In genomic region chr2:102358496-102358895, GRCh38 we compare ENCODE assay signal across 12 cellular contexts. TPM values are rescaled to one million over a fixed set of nuclear protein-coding genes. Genes with fewer than 3 reads are reported as not detected.
DNase-seq lines count a peak whose midpoint lies in the region; ATAC-seq and TF ChIP-seq lines count a peak whose summit lies in the region.
"Had no signal": no experiment of that assay in that cellular context is flagged by ENCODE, and none has a peak within 500 bp of the region (broad histone marks: within the 10 kb centered on the region; RNA-seq: fewer than 3 reads in every experiment).

No MANE protein-coding gene starts in this region.

- H3K4me3 ChIP-seq in neuronal stem cell (ENCODE audit: low read length in 2 of 2) (no peak overlapping the region), OCI-LY7 (ENCODE audit: low read depth, low read length, poor library complexity, severe bottlenecking) (no peak overlapping the region), foreskin fibroblast (ENCODE audit: low read depth in 1 of 2, low read length in 2 of 2) (no peak overlapping the region)

- H4K91ac ChIP-seq in neuronal stem cell (ENCODE audit: low read depth, low read length, poor library complexity) = no peak overlapping the region

- peaks cover 12% of the 10 kb centered on the region for H3K9me3 Mint-ChIP-seq in activated naive CD4-positive, alpha-beta T cell treated with anti-CD3 and anti-CD28 coated beads, Interleukin-2, amount 10 ng/mL, durations not matched to agents 7 days and 5 days
- H3K9me3 Mint-ChIP-seq in T-helper 1 cell treated with Interleukin-12 subunit alpha and Interleukin-12 subunit beta and Interleukin-4 antibody, amounts not matched to agents 30 μg/mL and 1 μg/mL, for 36 hours = peaks cover 4% of the 10 kb centered on the region
- H3K9me3 Mint-ChIP-seq in activated naive CD8-positive, alpha-beta T cell treated with anti-CD3 and anti-CD28 coated beads, Interleukin-2, amount 50 U/mL, for 24 hours = peaks cover 13% of the 10 kb centered on the region

- H2BK12ac ChIP-seq in neuronal stem cell (ENCODE audit: low read length) = no peak overlapping the region

- intact Hi-C loops in OCI-LY7 (cut with micrococcal nuclease; ENCODE audit: unreplicated experiment) = no loop called here

- H2BK5ac ChIP-seq in neuronal stem cell (ENCODE audit: low read length) = no peak overlapping the region

- H3K4me1 ChIP-seq in neuronal stem cell (ENCODE audit: control insufficient read depth in 2 of 2, insufficient read depth in 1 of 2, low read depth in 1 of 2, low read length in 2 of 2) = no peaks in the 10 kb centered on the region
- H3K4me1 ChIP-seq in OCI-LY7 (ENCODE audit: insufficient read depth, low read length, poor library complexity, severe bottlenecking) = no peaks in the 10 kb centered on the region

- DNase-seq in activated naive CD4-positive, alpha-beta T cell treated with anti-CD3 and anti-CD28 coated beads, Interleukin-2, amount 10 ng/mL, durations not matched to agents 7 days and 5 days = no peak
- DNase-seq in activated naive CD4-positive, alpha-beta T cell (lab: John Stamatoyannopoulos, UW) = no peak
- no peak for DNase-seq in activated naive CD8-positive, alpha-beta T cell treated with anti-CD3 and anti-CD28 coated beads, Interleukin-2, amount 50 U/mL, for 24 hours
- DNase-seq in NCI-H69 (lab: John Stamatoyannopoulos, UW) (no peak), neuronal stem cell (ENCODE audit: low spot score) (no peak), OCI-LY7 (ENCODE audit: low spot score) (no peak), foreskin fibroblast (no peak)
- DNase-seq: COR-L47, NCI-H1417 treated with DMSO at 0.1 percent for 48 hours, T1000 had no signal

- peak overlapping the region; percentile 54 for H3K4me3 Mint-ChIP-seq in activated naive CD4-positive, alpha-beta T cell treated with anti-CD3 and anti-CD28 coated beads, Interleukin-2, amount 10 ng/mL, durations not matched to agents 7 days and 5 days
- H3K4me3 Mint-ChIP-seq in T-helper 1 cell treated with Interleukin-12 subunit alpha and Interleukin-12 subunit beta and Interleukin-4 antibody, amounts not matched to agents 30 μg/mL and 1 μg/mL, for 36 hours = peak overlapping the region; percentile 98
- peak overlapping the region; percentile 99 for H3K4me3 Mint-ChIP-seq in activated naive CD8-positive, alpha-beta T cell treated with anti-CD3 and anti-CD28 coated beads, Interleukin-2, amount 50 U/mL, for 24 hours

- H3K27ac ChIP-seq in neuronal stem cell (replicated peaks; ENCODE audit: low read length) (no peak overlapping the region), OCI-LY7 (ENCODE audit: low read depth, low read length, poor library complexity, severe bottlenecking) (no peak overlapping the region)

- H3K36me3 ChIP-seq in neuronal stem cell (replicated peaks in 1 of 2; ENCODE audit: control insufficient read depth in 2 of 2, insufficient read depth in 2 of 2, low read length in 2 of 2) = no peaks in the 10 kb centered on the region
- H3K36me3 ChIP-seq in OCI-LY7 (ENCODE audit: insufficient read depth, low read length) = no peaks in the 10 kb centered on the region

- no peak overlapping the region for H3K9ac ChIP-seq in neuronal stem cell (ENCODE audit: low read depth, low read length, poor library complexity)

- H3K14ac ChIP-seq in neuronal stem cell (ENCODE audit: low read length) = no peak overlapping the region

- H3K36me3 Mint-ChIP-seq in activated naive CD4-positive, alpha-beta T cell treated with anti-CD3 and anti-CD28 coated beads, Interleukin-2, amount 10 ng/mL, durations not matched to agents 7 days and 5 days = peaks cover 53% of the 10 kb centered on the region
- H3K36me3 Mint-ChIP-seq in T-helper 1 cell treated with Interleukin-12 subunit alpha and Interleukin-12 subunit beta and Interleukin-4 antibody, amounts not matched to agents 30 μg/mL and 1 μg/mL, for 36 hours (ENCODE audit: low read depth) = peaks cover 50% of the 10 kb centered on the region
- peaks cover 61% of the 10 kb centered on the region for H3K36me3 Mint-ChIP-seq in activated naive CD8-positive, alpha-beta T cell treated with anti-CD3 and anti-CD28 coated beads, Interleukin-2, amount 50 U/mL, for 24 hours (ENCODE audit: low read depth)

- no peak overlapping the region for H2BK120ac ChIP-seq in neuronal stem cell (ENCODE audit: low read depth, low read length)

- no peak overlapping the region for H2AK5ac ChIP-seq in neuronal stem cell (ENCODE audit: low read depth, low read length)

- WGBS in neuronal stem cell (ENCODE audit: extremely low coverage in 2 of 2, insufficient read length in 2 of 2, insufficient replicate concordance in 1 of 2), 2 donors = no CpG with 5 or more reads among the region's 8 CpGs

- peaks cover 65% of the 10 kb centered on the region for H3K4me1 Mint-ChIP-seq in activated naive CD4-positive, alpha-beta T cell treated with anti-CD3 and anti-CD28 coated beads, Interleukin-2, amount 10 ng/mL, durations not matched to agents 7 days and 5 days
- H3K4me1 Mint-ChIP-seq in T-helper 1 cell treated with Interleukin-12 subunit alpha and Interleukin-12 subunit beta and Interleukin-4 antibody, amounts not matched to agents 30 μg/mL and 1 μg/mL, for 36 hours (ENCODE audit: low read depth) = peaks cover 56% of the 10 kb centered on the region
- H3K4me1 Mint-ChIP-seq in activated naive CD8-positive, alpha-beta T cell treated with anti-CD3 and anti-CD28 coated beads, Interleukin-2, amount 50 U/mL, for 24 hours = peaks cover 76% of the 10 kb centered on the region

- H3K79me1 ChIP-seq in neuronal stem cell (ENCODE audit: low read depth, low read length) = peaks cover 2% of the 10 kb centered on the region

- ATAC-seq in activated naive CD8-positive, alpha-beta T cell treated with anti-CD3 and anti-CD28 coated beads, Interleukin-2, amount 50 U/mL, for 24 hours = no peak

- H3K9me2 ChIP-seq in OCI-LY7 (ENCODE audit: insufficient read depth, low read length) = no peaks in the 10 kb centered on the region

- no peaks in the 10 kb centered on the region for H4K20me1 ChIP-seq in OCI-LY7 (ENCODE audit: insufficient read depth, low read length)

- H3K4ac ChIP-seq in neuronal stem cell (ENCODE audit: low read length) = no peak overlapping the region

- H3K23ac ChIP-seq in neuronal stem cell (ENCODE audit: low read depth, low read length, poor library complexity) = no peak overlapping the region

- POLR2A ChIA-PET in OCI-LY7 (lab: Charles Lee) = no interaction called here

- H3K18ac ChIP-seq in neuronal stem cell (ENCODE audit: low read length) = no peak overlapping the region

- H3K4me2 ChIP-seq in neuronal stem cell (ENCODE audit: insufficient read depth, low read length, poor library complexity, severe bottlenecking) (no peak overlapping the region), OCI-LY7 (ENCODE audit: low read length) (no peak overlapping the region)

- H3K79me2 ChIP-seq in OCI-LY7 (ENCODE audit: insufficient read depth, low read depth, low read length) = no peaks in the 10 kb centered on the region

- CTCF ChIA-PET in activated naive CD4-positive, alpha-beta T cell treated with anti-CD3 and anti-CD28 coated beads, Interleukin-2, amount 10 ng/mL, durations not matched to agents 7 days and 5 days (lab: Charles Lee) = interaction anchor here (1.0 to 5.1 kb wide), 4 partner anchors 85 to 118 kb away, joined by 4 to 56 read pairs (median 12); no protein-coding TSS in a partner anchor
- CTCF ChIA-PET in OCI-LY7 (lab: Charles Lee; ENCODE audit: unreplicated experiment) = no interaction called here

- H3K9me3 ChIP-seq in neuronal stem cell (replicated peaks in 1 of 2; ENCODE audit: control insufficient read depth in 2 of 2, insufficient read depth in 1 of 2, low read depth in 1 of 2, low read length in 2 of 2) (no peaks in the 10 kb centered on the region), OCI-LY7 (ENCODE audit: low read length) (no peaks in the 10 kb centered on the region)

- H4K8ac ChIP-seq in neuronal stem cell (ENCODE audit: low read depth, low read length) = no peak overlapping the region

- BruUV-seq in OCI-LY7 (replicated peaks; lab: Mats Ljungman, UMichigan) = no TSS peak

- no peak overlapping the region for H2BK15ac ChIP-seq in neuronal stem cell (ENCODE audit: low read length)

- H3K27me3 Mint-ChIP-seq in activated naive CD4-positive, alpha-beta T cell treated with anti-CD3 and anti-CD28 coated beads, Interleukin-2, amount 10 ng/mL, durations not matched to agents 7 days and 5 days = peaks cover 4% of the 10 kb centered on the region
- no peaks in the 10 kb centered on the region for H3K27me3 Mint-ChIP-seq in T-helper 1 cell treated with Interleukin-12 subunit alpha and Interleukin-12 subunit beta and Interleukin-4 antibody, amounts not matched to agents 30 μg/mL and 1 μg/mL, for 36 hours (ENCODE audit: low read depth)
- H3K27me3 Mint-ChIP-seq in activated naive CD8-positive, alpha-beta T cell treated with anti-CD3 and anti-CD28 coated beads, Interleukin-2, amount 50 U/mL, for 24 hours = no peaks in the 10 kb centered on the region

- no peak for TF ChIP-seq CTCF in OCI-LY7 (conservative IDR thresholded peaks at IDR 0.05; ENCODE audit: low read length)
- no peak for TF ChIP-seq CTCF in foreskin fibroblast (IDR thresholded peaks at IDR 0.05; ENCODE audit: low read depth, low read length)

- H3K27me3 ChIP-seq in neuronal stem cell (ENCODE audit: control insufficient read depth in 3 of 3, insufficient read depth in 3 of 3, low read depth in 1 of 3, low read length in 3 of 3) = peaks cover 0 to 22% (median 12%) of the 10 kb centered on the region in 3 experiments

- H2AFZ ChIP-seq in neuronal stem cell (ENCODE audit: low read length) (no peak overlapping the region), OCI-LY7 (ENCODE audit: low read length) (no peak overlapping the region)

- no peak overlapping the region for H3K27ac Mint-ChIP-seq in activated naive CD4-positive, alpha-beta T cell treated with anti-CD3 and anti-CD28 coated beads, Interleukin-2, amount 10 ng/mL, durations not matched to agents 7 days and 5 days
- peak overlapping the region; percentile 27 for H3K27ac Mint-ChIP-seq in T-helper 1 cell treated with Interleukin-12 subunit alpha and Interleukin-12 subunit beta and Interleukin-4 antibody, amounts not matched to agents 30 μg/mL and 1 μg/mL, for 36 hours
- peak overlapping the region; percentile 59 for H3K27ac Mint-ChIP-seq in activated naive CD8-positive, alpha-beta T cell treated with anti-CD3 and anti-CD28 coated beads, Interleukin-2, amount 50 U/mL, for 24 hours

RNA-seq across cellular contexts. Expression of gene IL18R1, which starts 2.9 kb away (rescaled TPM):
- polyA plus RNA-seq in neuronal stem cell (2013, experiment 1 of 2) = 0.01 TPM
- 0.03 TPM for polyA plus RNA-seq in neuronal stem cell (2013, experiment 2 of 2)
- not detected in 2 replicates for total RNA-seq in OCI-LY7 (2014; rRNA removed; shearing (Covaris generic))
- not detected in 2 replicates for total RNA-seq in OCI-LY7 (2022)
- total RNA-seq: LHCN-M2 had no signal

RNA-seq across cellular contexts. Expression of gene IL1RL1, which starts 47.1 kb away (rescaled TPM):
- not detected for polyA plus RNA-seq in neuronal stem cell (2013, experiment 1 of 2)
- not detected for polyA plus RNA-seq in neuronal stem cell (2013, experiment 2 of 2)
- not detected in 2 replicates for total RNA-seq in OCI-LY7 (2014; rRNA removed; shearing (Covaris generic))
- total RNA-seq in OCI-LY7 (2022) = not detected in 2 replicates
- total RNA-seq: LHCN-M2 had no signal
